Comparison of ENCODE assay signal across 10 cellular contexts in genomic region chr19:39090881-39091280, GRCh38. TPM values are rescaled to one million over a fixed set of nuclear protein-coding genes. Genes with fewer than 3 reads are reported as not detected.
"Had no signal": no experiment of that assay in that cellular context is flagged by ENCODE, and none has a peak within 500 bp of the region (broad histone marks: within the 10 kb centered on the region; RNA-seq: fewer than 3 reads in every experiment).

No MANE protein-coding gene starts in this region.

- ATAC-seq: GM23338, K562 had no signal

- H3K4me3 ChIP-seq: GM23338, K562 had no signal

- DNase-seq: H9, HCEC 1CT, HFFc6, IMR-90, KG1 had no signal

- FAIRE-seq: H1, H54, K562 had no signal

- H3K4me2 ChIP-seq: GM23338 had no signal

- H3K27ac ChIP-seq: HL-60 had no signal

RNA-seq across cellular contexts. Expression of gene ACP7, which starts 6.7 kb away (rescaled TPM):
- polyA plus RNA-seq: IMR-90, K562 had no signal
